In the genomic region with DNA sequence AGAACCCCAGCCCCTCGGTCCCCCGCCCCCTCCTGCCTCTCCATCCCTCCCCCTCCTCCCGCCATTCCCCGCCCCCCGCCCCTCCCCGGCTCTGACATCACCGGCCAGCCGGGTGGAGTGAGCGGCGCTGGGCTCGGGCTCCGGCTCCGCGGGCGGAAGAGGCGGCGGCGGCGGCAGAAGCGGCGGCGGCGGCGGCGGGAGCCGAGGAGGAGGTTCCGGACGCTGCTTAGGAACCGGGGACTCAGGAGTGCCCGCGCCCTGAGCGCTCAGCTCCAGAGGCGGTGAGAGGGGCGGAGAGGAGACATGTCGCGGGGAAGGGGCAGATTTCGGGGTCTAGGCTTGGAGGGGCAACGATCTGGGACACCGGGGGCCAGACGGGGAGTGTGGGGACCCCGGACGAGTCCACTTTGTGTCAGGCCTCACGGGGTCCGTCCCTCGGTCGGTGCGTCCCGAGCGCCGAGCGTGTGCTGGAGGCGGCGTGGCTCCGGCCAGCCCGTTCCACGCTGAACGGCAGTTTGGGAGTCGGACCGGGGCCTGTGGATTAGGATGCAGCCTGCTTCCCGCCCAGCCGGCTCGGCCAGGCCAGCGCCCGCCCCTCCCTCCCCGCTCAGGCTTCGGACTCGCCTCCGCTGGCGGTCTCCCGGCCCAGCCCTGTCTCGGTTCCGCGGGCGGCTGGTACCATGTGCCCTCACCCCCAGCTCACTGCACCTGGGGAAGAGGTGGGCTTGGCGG, we compare ENCODE assay signal across 8 cellular contexts. TPM values are rescaled to one million over a fixed set of nuclear protein-coding genes. Genes with fewer than 3 reads are reported as not detected.
DNase-seq lines count a peak whose midpoint lies in the region; ATAC-seq lines count a peak whose summit lies in the region.

A gene with protein sequence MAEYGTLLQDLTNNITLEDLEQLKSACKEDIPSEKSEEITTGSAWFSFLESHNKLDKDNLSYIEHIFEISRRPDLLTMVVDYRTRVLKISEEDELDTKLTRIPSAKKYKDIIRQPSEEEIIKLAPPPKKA (plus strand): TSS at position 143 of the 732 bp plus-strand sequence. CDS start 6,161 bp downstream, outside the sequence.

- peaks cover 12% of the 10 kb centered on the region for H3K36me3 Mint-ChIP-seq in activated naive CD4-positive, alpha-beta T cell treated with anti-CD3 and anti-CD28 coated beads for 36 hours (ENCODE audit: low read depth)

- peak within 1 kb of the TSS; percentile 85 for H3K4me3 Mint-ChIP-seq in activated naive CD4-positive, alpha-beta T cell treated with anti-CD3 and anti-CD28 coated beads for 36 hours

- ATAC-seq in GM18907 (IDR thresholded peaks at IDR 0.05; ENCODE audit: unreplicated experiment): peak; percentile 46

- H3K27ac ChIP-seq in substantia nigra (ENCODE audit: low read depth, low read length, poor library complexity, severe bottlenecking): peak within 1 kb of the TSS; percentile 90

- peaks cover 46% of the 10 kb centered on the region for H3K4me1 Mint-ChIP-seq in activated naive CD4-positive, alpha-beta T cell treated with anti-CD3 and anti-CD28 coated beads for 36 hours (ENCODE audit: low read depth)

- CTCF ChIA-PET in activated naive CD4-positive, alpha-beta T cell treated with anti-CD3 and anti-CD28 coated beads for 36 hours (lab: Charles Lee): interaction anchor here (1.1 to 5.7 kb wide), 4 partner anchors 12 to 171 kb away, joined by 3 to 39 read pairs (median 12); no protein-coding TSS in a partner anchor

- peak within 1 kb of the TSS; percentile 87 for H3K27ac Mint-ChIP-seq in activated naive CD4-positive, alpha-beta T cell treated with anti-CD3 and anti-CD28 coated beads for 36 hours

- peak; percentile 94 for DNase-seq in AG20443 (ENCODE audit: low spot score)
- DNase-seq in HK-2 (ENCODE audit: unreplicated experiment): peak; percentile 71
- DNase-seq in SK-N-DZ (ENCODE audit: low spot score): peak; percentile 49
- peak; percentile 79 for DNase-seq in activated naive CD4-positive, alpha-beta T cell treated with anti-CD3 and anti-CD28 coated beads for 36 hours
- peak; percentile 88 for DNase-seq in germinal center (ENCODE audit: low spot score)
- DNase-seq in occipital lobe (lab: John Stamatoyannopoulos, UW): peak; percentile 75
- DNase-seq in substantia nigra (lab: John Stamatoyannopoulos, UW): peak in 47 of 49 donors; percentile 30 to 91 (median 72)

- H3K27me3 Mint-ChIP-seq in activated naive CD4-positive, alpha-beta T cell treated with anti-CD3 and anti-CD28 coated beads for 36 hours (ENCODE audit: low read depth): no peaks in the 10 kb centered on the region

- intact Hi-C loops in activated naive CD4-positive, alpha-beta T cell treated with anti-CD3 and anti-CD28 coated beads for 36 hours (cut with micrococcal nuclease): loop anchor here (2.0 to 5.0 kb wide), 2 partner anchors 47 to 283 kb away; no protein-coding TSS in a partner anchor

- no peaks in the 10 kb centered on the region for H3K9me3 Mint-ChIP-seq in activated naive CD4-positive, alpha-beta T cell treated with anti-CD3 and anti-CD28 coated beads for 36 hours

RNA-seq across cellular contexts. Expression of the gene that starts here (rescaled TPM):
- polyA plus RNA-seq in SK-N-DZ (2014; cell fraction: cytosol; rRNA removed): 38.9 and 43.6 TPM in 2 replicates
- 34.1 and 35.2 TPM in 2 replicates for polyA plus RNA-seq in SK-N-DZ (2014; cell fraction: nucleus; rRNA removed)
- total RNA-seq in activated naive CD4-positive, alpha-beta T cell treated with anti-CD3 and anti-CD28 coated beads for 36 hours: 10 to 100 TPM; 34.3 to 42.0 TPM
- total RNA-seq in occipital lobe: 99.0 TPM

Comparison
In these comparisons a context has a peak if more than half of its experiments do, and no peak if none do; other contexts are left out.
1. Peak in every context shown above with its lines: DNase-seq, ATAC-seq and H3K27ac ChIP-seq.